In the genomic region with DNA sequence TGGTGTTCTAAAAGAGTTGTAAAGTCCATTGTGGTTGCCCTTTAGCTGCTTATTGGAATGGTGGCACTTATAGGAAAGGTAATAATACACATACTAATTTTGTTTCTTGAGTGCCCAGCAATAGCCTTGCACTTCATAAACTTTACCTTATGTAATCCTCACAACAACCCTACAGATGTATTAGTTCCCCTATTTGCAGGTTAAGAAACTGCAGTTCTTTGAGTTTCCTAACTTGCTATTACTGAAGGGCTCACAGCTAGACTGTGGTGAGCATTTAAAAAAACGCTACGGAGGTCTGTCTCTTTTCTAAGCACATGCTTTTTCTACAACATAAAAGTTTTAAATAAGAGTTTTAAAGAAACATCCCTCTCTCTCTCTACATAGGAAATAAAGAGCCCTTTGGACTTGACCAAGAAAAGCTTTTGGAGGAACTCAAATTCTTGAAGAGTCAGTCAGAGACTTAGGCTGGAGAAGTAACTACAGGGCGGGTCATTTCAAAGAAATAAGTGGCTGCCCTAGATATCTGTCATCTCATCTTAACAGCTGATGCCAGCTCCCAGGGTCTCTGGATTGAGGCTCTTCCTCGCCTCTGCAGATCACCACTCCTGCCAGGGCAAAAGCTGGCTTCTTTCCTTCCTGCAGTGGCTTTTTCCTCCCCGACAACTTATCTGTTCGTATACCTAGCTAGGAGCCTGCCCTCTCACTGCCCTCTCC, we compare ENCODE assay signal across 13 cellular contexts. TPM values are rescaled to one million over a fixed set of nuclear protein-coding genes. Genes with fewer than 3 reads are reported as not detected.
DNase-seq lines count a peak whose midpoint lies in the region; ATAC-seq and FAIRE-seq lines count a peak whose summit lies in the region.
"Had no signal": no experiment of that assay in that cellular context is flagged by ENCODE, and none has a peak within 500 bp of the region (broad histone marks: within the 10 kb centered on the region; RNA-seq: fewer than 3 reads in every experiment).

No MANE protein-coding gene starts in this region.

- no peak overlapping the region for H2BK15ac ChIP-seq in neuronal stem cell (ENCODE audit: low read length)

- ATAC-seq in HG03095 (IDR thresholded peaks at IDR 0.05; ENCODE audit: unreplicated experiment), result peak; percentile 69
- peak; percentile 43 for ATAC-seq in stimulated activated memory B cell treated with anti-CD40 and anti-IgM and Interleukin-4, amounts not matched to agents 10 μg/mL and 1 μg/mL and 100 μg/mL, for 72 hours
- ATAC-seq: body of pancreas had no signal

- H3K9me3 Mint-ChIP-seq in stimulated activated memory B cell treated with anti-CD40 and anti-IgM and Interleukin-4, amounts not matched to agents 10 μg/mL and 1 μg/mL and 100 μg/mL, for 72 hours, result peaks cover under 1% of the 10 kb centered on the region

- no CpG with 5 or more reads among the region's 6 CpGs for WGBS in neuronal stem cell (ENCODE audit: extremely low coverage in 2 of 2, insufficient read length in 2 of 2, insufficient replicate concordance in 1 of 2), 2 donors

- H2BK5ac ChIP-seq in neuronal stem cell (ENCODE audit: low read length), result no peak overlapping the region

- H3K23ac ChIP-seq in neuronal stem cell (ENCODE audit: low read depth, low read length, poor library complexity), result no peak overlapping the region

- DNase-seq in GM19239 (ENCODE audit: insufficient read length, low spot score) (no peak), SIG-M5 (lab: John Stamatoyannopoulos, UW) (peak; percentile 15), activated T-cell treated with anti-CD3 and anti-CD28 coated beads for 4 hours (no peak), cerebellum (ENCODE audit: low spot score) (no peak), NCI-H1694 treated with DMSO at 0.1 percent for 48 hours (lab: John Stamatoyannopoulos, UW) (no peak), neuronal stem cell (ENCODE audit: low spot score) (no peak)
- DNase-seq: body of pancreas, NCI-H1092, small intestine had no signal

- H3K4me3 Mint-ChIP-seq in stimulated activated memory B cell treated with anti-CD40 and anti-IgM and Interleukin-4, amounts not matched to agents 10 μg/mL and 1 μg/mL and 100 μg/mL, for 72 hours, result no peak overlapping the region

- H3K36me3 ChIP-seq in neuronal stem cell (replicated peaks in 1 of 2; ENCODE audit: control insufficient read depth in 2 of 2, insufficient read depth in 2 of 2, low read length in 2 of 2), result no peaks in the 10 kb centered on the region

- peaks cover under 1% of the 10 kb centered on the region for H3K36me3 Mint-ChIP-seq in stimulated activated memory B cell treated with anti-CD40 and anti-IgM and Interleukin-4, amounts not matched to agents 10 μg/mL and 1 μg/mL and 100 μg/mL, for 72 hours

- H3K4me3 ChIP-seq in neuronal stem cell (ENCODE audit: low read length in 2 of 2), result no peak overlapping the region
- H3K4me3 ChIP-seq: body of pancreas had no signal

- H3K27ac ChIP-seq in neuronal stem cell (replicated peaks; ENCODE audit: low read length), result no peak overlapping the region
- H3K27ac ChIP-seq: body of pancreas, epithelial cell of prostate, HL-60 had no signal

- no peak overlapping the region for H3K27ac Mint-ChIP-seq in stimulated activated memory B cell treated with anti-CD40 and anti-IgM and Interleukin-4, amounts not matched to agents 10 μg/mL and 1 μg/mL and 100 μg/mL, for 72 hours

- no peaks in the 10 kb centered on the region for H3K79me1 ChIP-seq in neuronal stem cell (ENCODE audit: low read depth, low read length)

- H4K91ac ChIP-seq in neuronal stem cell (ENCODE audit: low read depth, low read length, poor library complexity), result no peak overlapping the region

- H3K4ac ChIP-seq in neuronal stem cell (ENCODE audit: low read length), result no peak overlapping the region

- peaks cover 5% of the 10 kb centered on the region for H3K4me1 Mint-ChIP-seq in stimulated activated memory B cell treated with anti-CD40 and anti-IgM and Interleukin-4, amounts not matched to agents 10 μg/mL and 1 μg/mL and 100 μg/mL, for 72 hours

- H2AK5ac ChIP-seq in neuronal stem cell (ENCODE audit: low read depth, low read length), result no peak overlapping the region

- H3K18ac ChIP-seq in neuronal stem cell (ENCODE audit: low read length), result no peak overlapping the region

- peaks cover 0 to 8% (median 0%) of the 10 kb centered on the region in 3 experiments for H3K27me3 ChIP-seq in neuronal stem cell (ENCODE audit: control insufficient read depth in 3 of 3, insufficient read depth in 3 of 3, low read depth in 1 of 3, low read length in 3 of 3)
- H3K27me3 ChIP-seq: body of pancreas had no signal

- no peak overlapping the region for H4K8ac ChIP-seq in neuronal stem cell (ENCODE audit: low read depth, low read length)

- no peak overlapping the region for H3K9ac ChIP-seq in neuronal stem cell (ENCODE audit: low read depth, low read length, poor library complexity)

- H3K27me3 Mint-ChIP-seq in stimulated activated memory B cell treated with anti-CD40 and anti-IgM and Interleukin-4, amounts not matched to agents 10 μg/mL and 1 μg/mL and 100 μg/mL, for 72 hours, result no peaks in the 10 kb centered on the region

- H3K14ac ChIP-seq in neuronal stem cell (ENCODE audit: low read length), result no peak overlapping the region

- no peak overlapping the region for H2BK120ac ChIP-seq in neuronal stem cell (ENCODE audit: low read depth, low read length)

- H3K4me1 ChIP-seq in neuronal stem cell (ENCODE audit: control insufficient read depth in 2 of 2, insufficient read depth in 1 of 2, low read depth in 1 of 2, low read length in 2 of 2), result peaks cover 0 to 6% of the 10 kb centered on the region in 2 donors
- H3K4me1 ChIP-seq: body of pancreas had no signal

- H3K9me3 ChIP-seq in neuronal stem cell (replicated peaks in 1 of 2; ENCODE audit: control insufficient read depth in 2 of 2, insufficient read depth in 1 of 2, low read depth in 1 of 2, low read length in 2 of 2), result no peaks in the 10 kb centered on the region
- H3K9me3 ChIP-seq: body of pancreas had no signal

- FAIRE-seq in GM19239 (lab: Jason Lieb, UNC), result peak; percentile 75
- FAIRE-seq: small intestine had no signal

- no peak overlapping the region for H2AFZ ChIP-seq in neuronal stem cell (ENCODE audit: low read length)

- no peak overlapping the region for H2BK12ac ChIP-seq in neuronal stem cell (ENCODE audit: low read length)

- H3K4me2 ChIP-seq in neuronal stem cell (ENCODE audit: insufficient read depth, low read length, poor library complexity, severe bottlenecking), result no peak overlapping the region

RNA-seq across cellular contexts. Expression of a gene that starts 42.0 kb away (rescaled TPM):
- total RNA-seq in cerebellum, result 107 TPM
- polyA plus RNA-seq in neuronal stem cell (2013, experiment 1 of 2), result 12.2 TPM
- 12.2 TPM for polyA plus RNA-seq in neuronal stem cell (2013, experiment 2 of 2)
